In genomic region chr19:38684078-38684861, GRCh38 we compare ENCODE assay signal across 8 cellular contexts. TPM values are rescaled to one million over a fixed set of nuclear protein-coding genes. Genes with fewer than 3 reads are reported as not detected.
DNase-seq lines count a peak whose midpoint lies in the region; ATAC-seq, FAIRE-seq and TF ChIP-seq lines count a peak whose summit lies in the region.

No MANE protein-coding gene starts in this region.

- peaks cover 85% of the 10 kb centered on the region for H3K79me2 ChIP-seq in endothelial cell of umbilical vein (ENCODE audit: control insufficient read depth, insufficient read depth, low read length)

- H3K27me3 ChIP-seq in CD8-positive, alpha-beta T cell (ENCODE audit: insufficient read depth, low read length), result no peaks in the 10 kb centered on the region
- no peaks in the 10 kb centered on the region for H3K27me3 ChIP-seq in endothelial cell of umbilical vein (ENCODE audit: control insufficient read depth in 2 of 2, insufficient read depth in 2 of 2, low read length in 2 of 2)

- H3K36me3 Mint-ChIP-seq in CD8-positive, alpha-beta T cell, result peaks cover 3% of the 10 kb centered on the region
- peaks cover 30% of the 10 kb centered on the region for H3K36me3 Mint-ChIP-seq in T-helper 1 cell treated with Interleukin-12 subunit alpha and Interleukin-12 subunit beta and Interleukin-4 antibody, amounts not matched to agents 30 μg/mL and 1 μg/mL, for 36 hours (ENCODE audit: low read depth)
- no peaks in the 10 kb centered on the region for H3K36me3 Mint-ChIP-seq in natural killer cell treated with Interleukin-12 subunit alpha and Interleukin-12 subunit beta and Interleukin-15 and Interleukin-18, amount 100 ng/mL, for 72 hours

- H2AFZ ChIP-seq in endothelial cell of umbilical vein (ENCODE audit: low read depth, low read length), result no peak overlapping the region

- FAIRE-seq in endothelial cell of umbilical vein (lab: Jason Lieb, UNC), result no peak

- peak overlapping the region; percentile 85 for H3K27ac Mint-ChIP-seq in CD8-positive, alpha-beta T cell
- peak overlapping the region; percentile 81 for H3K27ac Mint-ChIP-seq in T-helper 1 cell treated with Interleukin-12 subunit alpha and Interleukin-12 subunit beta and Interleukin-4 antibody, amounts not matched to agents 30 μg/mL and 1 μg/mL, for 36 hours
- peak overlapping the region; percentile 91 to 94 for H3K27ac Mint-ChIP-seq in natural killer cell treated with Interleukin-12 subunit alpha and Interleukin-12 subunit beta and Interleukin-15 and Interleukin-18, amount 100 ng/mL, for 72 hours

- no peaks in the 10 kb centered on the region for H3K9me1 ChIP-seq in endothelial cell of umbilical vein (replicated peaks; ENCODE audit: control insufficient read depth, extremely low read depth, insufficient read depth, low read length)

- H3K4me3 Mint-ChIP-seq in CD8-positive, alpha-beta T cell, result no peak overlapping the region
- H3K4me3 Mint-ChIP-seq in T-helper 1 cell treated with Interleukin-12 subunit alpha and Interleukin-12 subunit beta and Interleukin-4 antibody, amounts not matched to agents 30 μg/mL and 1 μg/mL, for 36 hours, result no peak overlapping the region
- peak overlapping the region; percentile 74 for H3K4me3 Mint-ChIP-seq in natural killer cell treated with Interleukin-12 subunit alpha and Interleukin-12 subunit beta and Interleukin-15 and Interleukin-18, amount 100 ng/mL, for 72 hours

- no peaks in the 10 kb centered on the region for H3K9me3 ChIP-seq in CD8-positive, alpha-beta T cell (ENCODE audit: low read length)
- no peaks in the 10 kb centered on the region for H3K9me3 ChIP-seq in endothelial cell of umbilical vein (replicated peaks; ENCODE audit: control insufficient read depth, insufficient read depth, low read length)

- peak overlapping the region; percentile 52 for H3K4me2 ChIP-seq in endothelial cell of umbilical vein (ENCODE audit: insufficient read depth, low read length)

- no peak for TF ChIP-seq CTCF in CD8-positive, alpha-beta T cell (IDR thresholded peaks at IDR 0.05)
- TF ChIP-seq CTCF in endothelial cell of umbilical vein (IDR thresholded peaks at IDR 0.05; ENCODE audit: extremely low read depth in 1 of 2, insufficient read depth in 1 of 2, low read depth in 1 of 2, low read length in 2 of 2) (no peak), GM13977 (IDR thresholded peaks at IDR 0.05; ENCODE audit: extremely low read depth, insufficient read depth, missing control alignments) (no peak)

- no peak overlapping the region for H3K4me3 ChIP-seq in CD8-positive, alpha-beta T cell (ENCODE audit: low read depth, low read length)
- no peak overlapping the region for H3K4me3 ChIP-seq in endothelial cell of umbilical vein (replicated peaks in 1 of 3; ENCODE audit: insufficient read depth in 1 of 3, low read depth in 1 of 3, low read length in 3 of 3)

- H3K4me1 Mint-ChIP-seq in CD8-positive, alpha-beta T cell (ENCODE audit: low read depth), result peaks cover 66% of the 10 kb centered on the region
- peaks cover 73% of the 10 kb centered on the region for H3K4me1 Mint-ChIP-seq in T-helper 1 cell treated with Interleukin-12 subunit alpha and Interleukin-12 subunit beta and Interleukin-4 antibody, amounts not matched to agents 30 μg/mL and 1 μg/mL, for 36 hours (ENCODE audit: low read depth)
- H3K4me1 Mint-ChIP-seq in natural killer cell treated with Interleukin-12 subunit alpha and Interleukin-12 subunit beta and Interleukin-15 and Interleukin-18, amount 100 ng/mL, for 72 hours (ENCODE audit: low read depth in 2 of 2), result peaks cover 75 to 84% of the 10 kb centered on the region in 2 donors

- peak; percentile 37 for ATAC-seq in CD8-positive, alpha-beta T cell
- ATAC-seq in natural killer cell treated with Interleukin-12 subunit alpha and Interleukin-12 subunit beta and Interleukin-15 and Interleukin-18, amount 100 ng/mL, for 72 hours, result peak; percentile 51 to 64

- H3K27me3 Mint-ChIP-seq in CD8-positive, alpha-beta T cell (ENCODE audit: low read depth), result peaks cover 3% of the 10 kb centered on the region
- no peaks in the 10 kb centered on the region for H3K27me3 Mint-ChIP-seq in T-helper 1 cell treated with Interleukin-12 subunit alpha and Interleukin-12 subunit beta and Interleukin-4 antibody, amounts not matched to agents 30 μg/mL and 1 μg/mL, for 36 hours (ENCODE audit: low read depth)
- no peaks in the 10 kb centered on the region for H3K27me3 Mint-ChIP-seq in natural killer cell treated with Interleukin-12 subunit alpha and Interleukin-12 subunit beta and Interleukin-15 and Interleukin-18, amount 100 ng/mL, for 72 hours

- intact Hi-C loops in CD8-positive, alpha-beta T cell (cut with DNase I, micrococcal nuclease), result loop anchor here in 1 of 2 experiments (5.0 kb wide), 1 partner anchor 37 kb away; the partner anchor contains the start of gene ACTN4
- intact Hi-C loops in endothelial cell of umbilical vein (cut with micrococcal nuclease), result loop anchor here (1.0 to 2.0 kb wide), 2 partner anchors 8 to 25 kb away; no protein-coding TSS in a partner anchor

- no peak for TF ChIP-seq POLR2A in endothelial cell of umbilical vein (IDR thresholded peaks at IDR 0.05; ENCODE audit: low read depth, low read length)

- no peaks in the 10 kb centered on the region for H3K36me3 ChIP-seq in CD8-positive, alpha-beta T cell (ENCODE audit: insufficient read depth, low read length)
- no peaks in the 10 kb centered on the region for H3K36me3 ChIP-seq in endothelial cell of umbilical vein (ENCODE audit: control insufficient read depth in 2 of 2, extremely low read depth in 1 of 2, insufficient read depth in 2 of 2, low read length in 2 of 2)

- CTCF ChIA-PET in CD8-positive, alpha-beta T cell (lab: Charles Lee), result interaction anchor here (0.7 kb wide), 1 partner anchor 23 kb away, joined by 3 read pairs; no protein-coding TSS in a partner anchor
- CTCF ChIA-PET in endothelial cell of umbilical vein (lab: Charles Lee), result interaction anchor here (0.8 to 2.0 kb wide), 7 partner anchors 13 to 50 kb away, joined by 3 to 10 read pairs (median 4); partner anchors contain the start of gene ACTN4

- dilution Hi-C loops in endothelial cell of umbilical vein (cut with MboI; ENCODE audit: extremely low pct_ligation_motif_present, low sequenced_read_pairs), result no loop called here

- peak overlapping the region; percentile 72 for H3K9ac ChIP-seq in endothelial cell of umbilical vein (replicated peaks; ENCODE audit: extremely low read depth, insufficient read depth, low read length)

- DNase-seq in CD8-positive, alpha-beta T cell, result peak in 2 of 7 experiments; percentile 38 to 69
- DNase-seq in HT-29 (ENCODE audit: low spot score), result peak; percentile 98
- DNase-seq in endothelial cell of umbilical vein (ENCODE audit: low read depth, low spot score), result peak; percentile 59
- DNase-seq in natural killer cell treated with Interleukin-12 subunit alpha and Interleukin-12 subunit beta and Interleukin-15 and Interleukin-18, amount 100 ng/mL, for 72 hours (ENCODE audit: low spot score), result no peak
- no peak for DNase-seq in NCI-H2081 treated with DMSO at 0.1 percent for 48 hours (lab: John Stamatoyannopoulos, UW)
- no peak for DNase-seq in KG1 (lab: John Stamatoyannopoulos, UW)
- DNase-seq in GM13977 (ENCODE audit: low spot score), result no peak

- BruUV-seq in endothelial cell of umbilical vein (replicated peaks; lab: Mats Ljungman, UMichigan), result TSS peak; percentile 37

- no peaks in the 10 kb centered on the region for H3K9me3 Mint-ChIP-seq in CD8-positive, alpha-beta T cell
- peaks cover 4% of the 10 kb centered on the region for H3K9me3 Mint-ChIP-seq in T-helper 1 cell treated with Interleukin-12 subunit alpha and Interleukin-12 subunit beta and Interleukin-4 antibody, amounts not matched to agents 30 μg/mL and 1 μg/mL, for 36 hours
- H3K9me3 Mint-ChIP-seq in natural killer cell treated with Interleukin-12 subunit alpha and Interleukin-12 subunit beta and Interleukin-15 and Interleukin-18, amount 100 ng/mL, for 72 hours, result no peaks in the 10 kb centered on the region

- no peaks in the 10 kb centered on the region for H4K20me1 ChIP-seq in endothelial cell of umbilical vein (replicated peaks; ENCODE audit: control insufficient read depth, extremely low read depth, insufficient read depth, low read length)

- in situ Hi-C loops in GM13977 (cut with MboI; ENCODE audit: low pct_unique_long_range_greater_than_20kb, low sequenced_read_pairs, unreplicated experiment), result no loop called here

- H3K4me1 ChIP-seq in CD8-positive, alpha-beta T cell (ENCODE audit: insufficient read depth, low read length), result peaks cover 44% of the 10 kb centered on the region
- H3K4me1 ChIP-seq in endothelial cell of umbilical vein (ENCODE audit: control insufficient read depth, extremely low read depth, insufficient read depth, low read length), result peaks cover 61% of the 10 kb centered on the region

- no peak overlapping the region for H3K27ac ChIP-seq in CD8-positive, alpha-beta T cell (ENCODE audit: low read depth, low read length)
- H3K27ac ChIP-seq in endothelial cell of umbilical vein (ENCODE audit: insufficient read depth, low read depth, low read length), result peak overlapping the region; percentile 90

- POLR2A ChIA-PET in CD8-positive, alpha-beta T cell (lab: Charles Lee), result no interaction called here
- POLR2A ChIA-PET in endothelial cell of umbilical vein (lab: Charles Lee), result interaction anchor here (1.3 kb wide), 1 partner anchor 36 kb away, joined by 5 read pairs; no protein-coding TSS in a partner anchor

TF ChIP-seq in endothelial cell of umbilical vein, 7 proteins besides CTCF, POLR2A, EP300 and RAD21:
- TF ChIP-seq MYC (IDR thresholded peaks at IDR 0.05; ENCODE audit: low read depth, low read length) (no peak), POLR2AphosphoS5 (IDR thresholded peaks at IDR 0.05; ENCODE audit: insufficient read depth, low read depth, low read length) (peak; percentile 19), FOS (IDR thresholded peaks at IDR 0.05; ENCODE audit: borderline replicate concordance, insufficient read depth, low read length) (peak; percentile 51)

RNA-seq across cellular contexts. Expression of gene ACTN4, which starts 36.8 kb away (rescaled TPM):
- 100 to 1,000 TPM; 110 to 111 TPM for total RNA-seq in CD8-positive, alpha-beta T cell
- total RNA-seq in HT-29 (2014; rRNA removed; shearing (Covaris generic)), result 1,009 and 1,083 TPM in 2 replicates
- total RNA-seq in endothelial cell of umbilical vein, result 693 and 748 TPM in 2 replicates
- polyA plus RNA-seq in endothelial cell of umbilical vein, result 313 and 329 TPM in 2 replicates
- 293 and 306 TPM in 2 replicates for polyA plus RNA-seq in endothelial cell of umbilical vein (2011; cell fraction: cytosol; rRNA removed)
- polyA plus RNA-seq in endothelial cell of umbilical vein (2011; cell fraction: nucleus; rRNA removed), result 829 and 939 TPM in 2 replicates
- 615 and 712 TPM in 2 replicates for polyA plus RNA-seq in endothelial cell of umbilical vein (2012)
- 461 and 482 TPM in 2 replicates for polyA minus RNA-seq in endothelial cell of umbilical vein
- polyA minus RNA-seq in endothelial cell of umbilical vein (2011; cell fraction: cytosol; rRNA and poly(A)+ RNA removed), result 78.8 TPM
- polyA minus RNA-seq in endothelial cell of umbilical vein (2011; cell fraction: nucleus; rRNA and poly(A)+ RNA removed), result 238 and 273 TPM in 2 replicates
- total RNA-seq in natural killer cell treated with Interleukin-12 subunit alpha and Interleukin-12 subunit beta and Interleukin-15 and Interleukin-18, amount 100 ng/mL, for 72 hours, result 100 to 1,000 TPM; 342 to 574 TPM

Comparison
In these comparisons a context has a peak if more than half of its experiments do, and no peak if none do; other contexts are left out.
1. DNase-seq: peak in HT-29 (single experiment) and endothelial cell of umbilical vein (single experiment); none in natural killer cell treated with Interleukin-12 subunit alpha and Interleukin-12 subunit beta and Interleukin-15 and Interleukin-18, amount 100 ng/mL, for 72 hours (single experiment), NCI-H2081 treated with DMSO at 0.1 percent for 48 hours (single experiment), KG1 (single experiment) and GM13977 (single experiment).
2. Peak in every context shown above with its lines, with median percentiles within 50 percentile points of each other: H3K27ac Mint-ChIP-seq.